Comparison of ENCODE assay signal across 27 cellular contexts in the genomic region with DNA sequence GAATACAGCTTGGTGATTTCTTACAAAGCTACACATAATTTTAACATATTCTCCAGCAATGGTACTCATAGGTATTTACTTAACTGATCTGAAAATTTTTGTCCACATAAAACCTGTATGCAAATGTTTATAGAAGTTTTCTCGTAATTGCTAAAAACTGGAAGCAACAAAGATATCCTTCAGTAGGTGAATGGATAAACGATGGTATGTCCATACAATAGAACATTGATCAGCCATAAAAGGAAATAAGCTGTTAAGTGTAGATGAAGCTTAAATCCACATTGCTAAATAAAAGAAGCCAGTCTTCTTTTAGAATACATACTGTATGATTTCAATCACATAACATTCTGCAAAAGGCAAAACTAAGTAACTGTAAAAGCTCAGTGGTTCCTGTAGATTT.
"Had no signal": no experiment of that assay in that cellular context is flagged by ENCODE, and none has a peak within 500 bp of the region (broad histone marks: within the 10 kb centered on the region; RNA-seq: fewer than 3 reads in every experiment).

No MANE protein-coding gene starts in this region.

- ATAC-seq: stimulated activated effector memory CD8-positive, alpha-beta T cell treated with anti-CD3 and anti-CD28 coated beads, Interleukin-12 subunit alpha, Interleukin-12 subunit beta, amount 100 ng/mL, for 72 hours; stimulated activated memory B cell treated with anti-CD40 and anti-IgM and Interleukin-4, amounts not matched to agents 10 μg/mL and 1 μg/mL and 100 μg/mL, for 72 hours; stimulated activated naive B cell treated with anti-CD40 and anti-IgM and Interleukin-4, amounts not matched to agents 10 μg/mL and 1 μg/mL and 100 μg/mL, for 72 hours; stimulated activated naive CD8-positive, alpha-beta T cell treated with anti-CD3 and anti-CD28 coated beads, Interleukin-15, amount 100 ng/mL, for 72 hours; stimulated activated naive CD8-positive, alpha-beta T cell treated with anti-CD3 and anti-CD28 coated beads, Interleukin-15, Interleukin-2, amounts not matched to agents 100 U/mL and 50 U/mL, for 24 hours; upper lobe of right lung had no signal

- H3K9me3 ChIP-seq: stomach, testis, thoracic aorta, thyroid gland, tibial artery, transverse colon, upper lobe of left lung, upper lobe of right lung, uterus, vagina had no signal

- FAIRE-seq: urothelium cell line had no signal

- H3K4me3 ChIP-seq: stomach, suprapubic skin, testis, thoracic aorta, thyroid gland, tibial artery, tibial nerve, transverse colon, upper lobe of left lung, upper lobe of right lung, uterus, vagina had no signal

- H3K4me1 ChIP-seq: stomach, suprapubic skin, testis, thyroid gland, tibial artery, tibial nerve, transverse colon, upper lobe of left lung, upper lobe of right lung, uterus, vagina had no signal

- H3K27me3 ChIP-seq: stomach, suprapubic skin, testis, thyroid gland, tibial artery, tibial nerve, transverse colon, upper lobe of left lung, upper lobe of right lung, uterus, vagina had no signal

- H3K36me3 ChIP-seq: stomach, suprapubic skin, thoracic aorta, thyroid gland, tibial artery, tibial nerve, transverse colon, upper lobe of left lung, upper lobe of right lung, uterus, vagina had no signal

- H3K27ac ChIP-seq: stomach, suprapubic skin, testis, thoracic aorta, thyroid gland, tibial artery, tibial nerve, transverse colon, upper lobe of left lung, upper lobe of right lung, uterus, vagina had no signal

- DNase-seq: stimulated activated CD4-positive, alpha-beta T cell treated with anti-CD3 and anti-CD28 coated beads, Interleukin-2, amount 100 ng/mL, for 48 hours; stimulated activated CD4-positive, alpha-beta T cell treated with anti-CD3 and anti-CD28 coated beads, Interleukin-4, amount 100 ng/mL, for 1 hour; stimulated activated CD4-positive, alpha-beta T cell treated with anti-CD3 and anti-CD28 coated beads, Interleukin-4, amount 100 ng/mL, for 24 hours; stimulated activated CD4-positive, alpha-beta T cell treated with anti-CD3 and anti-CD28 coated beads, Interleukin-4, amount 100 ng/mL, for 4 hours; stimulated activated CD8-positive, alpha-beta memory T cell treated with anti-CD3 and anti-CD28 coated beads, Interleukin-4, amount 100 ng/mL, for 48 hours; stimulated activated naive B cell treated with anti-CD40 and anti-IgM and Interleukin-4, amounts not matched to agents 10 μg/mL and 1 μg/mL and 100 μg/mL, for 72 hours; stimulated activated naive CD4-positive, alpha-beta T cell; stimulated activated naive CD4-positive, alpha-beta T cell treated with Interleukin-2 at 50 U/mL for 16 hours; stimulated activated naive CD8-positive, alpha-beta T cell treated with anti-CD3 and anti-CD28 coated beads, Interleukin-15, amount 100 ng/mL, for 72 hours; stimulated activated naive CD8-positive, alpha-beta T cell treated with anti-CD3 and anti-CD28 coated beads, Interleukin-15, Interleukin-2, amounts not matched to agents 100 U/mL and 50 U/mL, for 24 hours; stomach; substantia nigra; testis; thyroid gland; tibial artery; transverse colon; trophoblast cell; upper lobe of left lung; upper lobe of right lung; uterus had no signal
